In the genomic region with DNA sequence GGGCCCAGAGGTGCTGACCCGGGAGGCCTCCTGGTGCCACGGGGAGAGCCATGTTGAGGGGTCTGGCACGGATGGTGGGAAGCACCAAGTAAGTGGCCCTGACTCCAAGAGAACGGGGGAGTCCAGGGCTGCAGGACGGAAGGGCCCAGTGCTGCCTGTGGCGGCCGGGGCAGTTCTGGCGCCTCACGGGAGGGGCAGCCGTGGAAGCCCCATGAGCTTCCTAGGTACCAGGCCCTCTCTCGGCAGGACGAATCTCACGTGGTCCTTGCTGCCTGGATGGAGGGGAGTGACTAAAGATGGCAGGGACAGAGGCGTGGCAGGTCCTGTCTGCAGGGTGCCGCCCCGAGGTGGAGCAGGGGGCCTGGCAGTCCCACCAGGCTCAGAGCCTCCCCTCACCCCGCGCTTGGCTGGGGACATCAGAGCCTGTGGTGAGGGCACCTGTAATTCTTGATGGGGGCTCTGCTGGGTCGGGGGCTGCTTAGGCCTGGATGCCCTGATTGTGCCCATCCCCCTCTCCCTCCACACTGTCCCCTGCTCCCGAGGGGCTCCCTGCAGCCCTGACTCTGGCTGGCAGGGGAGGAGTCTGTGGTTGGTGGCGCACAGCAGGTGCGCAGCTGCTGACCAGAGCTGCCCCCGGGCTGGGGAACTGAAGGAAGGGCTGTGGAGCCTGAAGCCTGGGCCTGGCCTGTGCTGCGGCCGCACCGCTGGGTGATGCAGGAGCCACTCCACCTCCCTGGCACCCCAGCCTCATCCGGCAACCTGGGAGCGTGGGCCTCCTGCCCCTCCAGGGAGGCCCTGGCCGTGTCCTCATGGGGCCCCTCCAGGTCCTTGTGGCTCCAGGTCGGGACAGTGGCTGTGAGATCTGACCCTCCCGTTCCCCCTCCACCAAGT, we compare ENCODE assay signal across 2 cellular contexts.
TF ChIP-seq lines count a peak whose summit lies in the region.

No MANE protein-coding gene starts in this region.

TF ChIP-seq in SK-N-SH, 30 proteins besides CTCF, POLR2A, EP300 and RAD21:
- TF ChIP-seq FOSL2 (IDR thresholded peaks at IDR 0.05; ENCODE audit: borderline replicate concordance, low read depth) (no peak), SIN3A (IDR thresholded peaks at IDR 0.05; ENCODE audit: borderline replicate concordance, low read depth, low read length) (no peak), SMC3 (IDR thresholded peaks at IDR 0.05; ENCODE audit: low read depth, low read length) (no peak), EZH2phosphoT487 (IDR thresholded peaks at IDR 0.05; ENCODE audit: borderline replicate concordance, low read depth) (no peak), ELF1 (IDR thresholded peaks at IDR 0.05) (no peak), POLR2AphosphoS5 (IDR thresholded peaks at IDR 0.05; ENCODE audit: low read depth, low read length) (no peak), GATA2 (CRISPR knock-in tag; IDR thresholded peaks at IDR 0.05) (no peak), NRF1 (IDR thresholded peaks at IDR 0.05; ENCODE audit: low read depth, low read length) (no peak), YY1 (IDR thresholded peaks at IDR 0.05; ENCODE audit: low read depth) (no peak), CHD2 (IDR thresholded peaks at IDR 0.05; ENCODE audit: low read length, partially characterized antibody) (no peak)
- TF ChIP-seq, protein P1, sequence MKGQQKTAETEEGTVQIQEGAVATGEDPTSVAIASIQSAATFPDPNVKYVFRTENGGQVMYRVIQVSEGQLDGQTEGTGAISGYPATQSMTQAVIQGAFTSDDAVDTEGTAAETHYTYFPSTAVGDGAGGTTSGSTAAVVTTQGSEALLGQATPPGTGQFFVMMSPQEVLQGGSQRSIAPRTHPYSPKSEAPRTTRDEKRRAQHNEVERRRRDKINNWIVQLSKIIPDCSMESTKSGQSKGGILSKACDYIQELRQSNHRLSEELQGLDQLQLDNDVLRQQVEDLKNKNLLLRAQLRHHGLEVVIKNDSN (IDR thresholded peaks at IDR 0.05; ENCODE audit: borderline replicate concordance, low read depth), result no peak
- TF ChIP-seq, protein P2, sequence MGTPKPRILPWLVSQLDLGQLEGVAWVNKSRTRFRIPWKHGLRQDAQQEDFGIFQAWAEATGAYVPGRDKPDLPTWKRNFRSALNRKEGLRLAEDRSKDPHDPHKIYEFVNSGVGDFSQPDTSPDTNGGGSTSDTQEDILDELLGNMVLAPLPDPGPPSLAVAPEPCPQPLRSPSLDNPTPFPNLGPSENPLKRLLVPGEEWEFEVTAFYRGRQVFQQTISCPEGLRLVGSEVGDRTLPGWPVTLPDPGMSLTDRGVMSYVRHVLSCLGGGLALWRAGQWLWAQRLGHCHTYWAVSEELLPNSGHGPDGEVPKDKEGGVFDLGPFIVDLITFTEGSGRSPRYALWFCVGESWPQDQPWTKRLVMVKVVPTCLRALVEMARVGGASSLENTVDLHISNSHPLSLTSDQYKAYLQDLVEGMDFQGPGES (IDR thresholded peaks at IDR 0.05; ENCODE audit: low read depth, low read length), result no peak
- TF ChIP-seq, protein P3, sequence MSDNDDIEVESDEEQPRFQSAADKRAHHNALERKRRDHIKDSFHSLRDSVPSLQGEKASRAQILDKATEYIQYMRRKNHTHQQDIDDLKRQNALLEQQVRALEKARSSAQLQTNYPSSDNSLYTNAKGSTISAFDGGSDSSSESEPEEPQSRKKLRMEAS (IDR thresholded peaks at IDR 0.05; ENCODE audit: low read depth), result no peak

TF ChIP-seq in SK-N-SH treated with all-trans-retinoic acid at 6 μM for 48 hours, 23 proteins besides CTCF, POLR2A, EP300 and RAD21:
- TF ChIP-seq, protein P4, sequence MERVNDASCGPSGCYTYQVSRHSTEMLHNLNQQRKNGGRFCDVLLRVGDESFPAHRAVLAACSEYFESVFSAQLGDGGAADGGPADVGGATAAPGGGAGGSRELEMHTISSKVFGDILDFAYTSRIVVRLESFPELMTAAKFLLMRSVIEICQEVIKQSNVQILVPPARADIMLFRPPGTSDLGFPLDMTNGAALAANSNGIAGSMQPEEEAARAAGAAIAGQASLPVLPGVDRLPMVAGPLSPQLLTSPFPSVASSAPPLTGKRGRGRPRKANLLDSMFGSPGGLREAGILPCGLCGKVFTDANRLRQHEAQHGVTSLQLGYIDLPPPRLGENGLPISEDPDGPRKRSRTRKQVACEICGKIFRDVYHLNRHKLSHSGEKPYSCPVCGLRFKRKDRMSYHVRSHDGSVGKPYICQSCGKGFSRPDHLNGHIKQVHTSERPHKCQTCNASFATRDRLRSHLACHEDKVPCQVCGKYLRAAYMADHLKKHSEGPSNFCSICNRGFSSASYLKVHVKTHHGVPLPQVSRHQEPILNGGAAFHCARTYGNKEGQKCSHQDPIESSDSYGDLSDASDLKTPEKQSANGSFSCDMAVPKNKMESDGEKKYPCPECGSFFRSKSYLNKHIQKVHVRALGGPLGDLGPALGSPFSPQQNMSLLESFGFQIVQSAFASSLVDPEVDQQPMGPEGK (CRISPR knock-in tag; IDR thresholded peaks at IDR 0.05; ENCODE audit: borderline replicate concordance), result no peak
- TF ChIP-seq ZNF565 (CRISPR knock-in tag; conservative IDR thresholded peaks at IDR 0.05; ENCODE audit: low read depth) (no peak), ZNF70 (CRISPR knock-in tag; IDR thresholded peaks at IDR 0.05) (no peak), ZC3H10 (CRISPR knock-in tag; IDR thresholded peaks at IDR 0.05) (no peak), BACH2 (CRISPR knock-in tag; IDR thresholded peaks at IDR 0.05; ENCODE audit: borderline replicate concordance) (no peak), ESRRG (CRISPR knock-in tag; IDR thresholded peaks at IDR 0.05) (no peak), SNAI2 (CRISPR knock-in tag; IDR thresholded peaks at IDR 0.05) (no peak), ZNF8 (CRISPR knock-in tag; IDR thresholded peaks at IDR 0.05) (no peak), OSR1 (CRISPR knock-in tag; IDR thresholded peaks at IDR 0.05) (no peak)
- TF ChIP-seq, protein P5, sequence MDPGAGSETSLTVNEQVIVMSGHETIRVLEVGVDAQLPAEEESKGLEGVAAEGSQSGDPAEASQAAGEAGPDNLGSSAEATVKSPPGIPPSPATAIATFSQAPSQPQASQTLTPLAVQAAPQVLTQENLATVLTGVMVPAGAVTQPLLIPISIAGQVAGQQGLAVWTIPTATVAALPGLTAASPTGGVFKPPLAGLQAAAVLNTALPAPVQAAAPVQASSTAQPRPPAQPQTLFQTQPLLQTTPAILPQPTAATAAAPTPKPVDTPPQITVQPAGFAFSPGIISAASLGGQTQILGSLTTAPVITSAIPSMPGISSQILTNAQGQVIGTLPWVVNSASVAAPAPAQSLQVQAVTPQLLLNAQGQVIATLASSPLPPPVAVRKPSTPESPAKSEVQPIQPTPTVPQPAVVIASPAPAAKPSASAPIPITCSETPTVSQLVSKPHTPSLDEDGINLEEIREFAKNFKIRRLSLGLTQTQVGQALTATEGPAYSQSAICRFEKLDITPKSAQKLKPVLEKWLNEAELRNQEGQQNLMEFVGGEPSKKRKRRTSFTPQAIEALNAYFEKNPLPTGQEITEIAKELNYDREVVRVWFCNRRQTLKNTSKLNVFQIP (CRISPR knock-in tag; IDR thresholded peaks at IDR 0.05; ENCODE audit: borderline replicate concordance, low read depth), result no peak
